23 cellular contexts compared by ENCODE assay signal in genomic region chr22:20987375-20987774, GRCh38. TPM values are rescaled to one million over a fixed set of nuclear protein-coding genes. Genes with fewer than 3 reads are reported as not detected.
A peak's percentile ranks its signal among the peaks of the same experiment; 100 is the strongest.
DNase-seq lines count a peak whose midpoint lies in the region; ATAC-seq, FAIRE-seq and TF ChIP-seq lines count a peak whose summit lies in the region.
"Had no signal": no experiment of that assay in that cellular context is flagged by ENCODE, and none has a peak within 500 bp of the region (broad histone marks: within the 10 kb centered on the region; RNA-seq: fewer than 3 reads in every experiment).

No MANE protein-coding gene starts in this region.

- H3K79me2 ChIP-seq in K562 (ENCODE audit: control insufficient read depth, insufficient read depth, low read length) = peaks cover 12% of the 10 kb centered on the region

- BruUV-seq in K562 (replicated peaks; lab: Mats Ljungman, UMichigan) = no TSS peak

- TF ChIP-seq POLR2A in K562 (conservative IDR thresholded peaks at IDR 0.05) = no peak

- H3K9ac ChIP-seq in K562 (ENCODE audit: insufficient read depth in 1 of 2, low read depth in 2 of 2, low read length in 2 of 2) (peak overlapping the region in 1 of 2 experiments; percentile 40; a peak in 2 of 4 replicates), neuronal stem cell (ENCODE audit: low read depth, low read length, poor library complexity) (no peak overlapping the region)

- H2BK15ac ChIP-seq in neuronal stem cell (ENCODE audit: low read length) = no peak overlapping the region

- CTCF ChIA-PET in K562 (lab: Yijun Ruan, JAX; ENCODE audit: low intra/inter-chr PET ratio) = no interaction called here

- no peak overlapping the region for H3K4me3 ChIP-seq in K562
- H3K4me3 ChIP-seq in neuronal stem cell (ENCODE audit: low read length in 2 of 2) = no peak overlapping the region
- H3K4me3 ChIP-seq: HAP-1 had no signal

- H3K23ac ChIP-seq in neuronal stem cell (ENCODE audit: low read depth, low read length, poor library complexity) = peak overlapping the region; percentile 10

- DNase-seq in T-helper 17 cell (no peak), K562 (ENCODE audit: extremely low read depth in 1 of 4, low spot score in 3 of 4) (no peak), neuronal stem cell (ENCODE audit: low spot score) (no peak)
- DNase-seq: C1 segment of cervical spinal cord; Calu3; CD4-positive, alpha-beta memory T cell; COR-L47; DMS53; DMS79 treated with DMSO at 0.1 percent for 48 hours; GF-D8; GOT3; HFFc6 had no signal

- ATAC-seq in T-helper 17 cell = no peak
- ATAC-seq in K562 = no peak
- no peak for ATAC-seq in GM19397 (IDR thresholded peaks at IDR 0.05; ENCODE audit: unreplicated experiment)
- no peak for ATAC-seq in HG03520 (IDR thresholded peaks at IDR 0.05; ENCODE audit: unreplicated experiment)
- no peak for ATAC-seq in HG02870 (IDR thresholded peaks at IDR 0.05; ENCODE audit: unreplicated experiment)

- H2BK12ac ChIP-seq in neuronal stem cell (ENCODE audit: low read length) = no peak overlapping the region

- no peak overlapping the region for H2BK5ac ChIP-seq in neuronal stem cell (ENCODE audit: low read length)

- POLR2A ChIA-PET in K562 (lab: Yijun Ruan, JAX) = interaction anchor here (0.5 to 17.9 kb wide), 8 partner anchors 9 to 1508 kb away, joined by 3 to 451 read pairs (median 8); partner anchors contain the start of genes AIFM3, LZTR1 and THAP7

- H4K8ac ChIP-seq in neuronal stem cell (ENCODE audit: low read depth, low read length) = no peak overlapping the region

- intact Hi-C loops in K562 (cut with micrococcal nuclease) = no loop called here

- no peak overlapping the region for H2AK5ac ChIP-seq in neuronal stem cell (ENCODE audit: low read depth, low read length)

- H3K79me1 ChIP-seq in neuronal stem cell (ENCODE audit: low read depth, low read length) = peaks cover 6% of the 10 kb centered on the region

- peaks cover 83% of the 10 kb centered on the region for H3K36me3 ChIP-seq in K562 (ENCODE audit: control insufficient read depth, insufficient read depth, low read length)
- H3K36me3 ChIP-seq in neuronal stem cell (replicated peaks in 1 of 2; ENCODE audit: control insufficient read depth in 2 of 2, insufficient read depth in 2 of 2, low read length in 2 of 2) = peaks cover 27 to 60% of the 10 kb centered on the region in 2 donors

- FAIRE-seq in K562 (lab: Jason Lieb, UNC) = no peak
- FAIRE-seq: GM12891, GM18507, H54 had no signal

- WGBS in K562 (ENCODE audit: insufficient coverage, low coverage, missing lambda C conversion rate) = 90% methylated on average over 14 of the region's 14 CpGs
- no CpG with 5 or more reads among the region's 14 CpGs for WGBS in neuronal stem cell (ENCODE audit: extremely low coverage in 2 of 2, insufficient read length in 2 of 2, insufficient replicate concordance in 1 of 2), 2 donors

- peak overlapping the region; percentile 86 for H3K27ac Mint-ChIP-seq in T-helper 17 cell
- H3K27ac Mint-ChIP-seq: CD4-positive, alpha-beta memory T cell; HFFc6 had no signal

- peaks cover 7% of the 10 kb centered on the region; the same call in 1 of the 2 replicates for H4K20me1 ChIP-seq in K562 (replicated peaks; ENCODE audit: control insufficient read depth, insufficient read depth, low read length)

- H3K4me2 ChIP-seq in K562 (ENCODE audit: insufficient read depth, low read length) (no peak overlapping the region), neuronal stem cell (ENCODE audit: insufficient read depth, low read length, poor library complexity, severe bottlenecking) (no peak overlapping the region)

- H3K27ac ChIP-seq in K562 (ENCODE audit: extremely low read depth, low read depth, low read length) = no peak overlapping the region
- no peak overlapping the region for H3K27ac ChIP-seq in neuronal stem cell (replicated peaks; ENCODE audit: low read length)

- no peak overlapping the region for H3K4ac ChIP-seq in neuronal stem cell (ENCODE audit: low read length)

- H2BK120ac ChIP-seq in neuronal stem cell (ENCODE audit: low read depth, low read length) = no peak overlapping the region

- in situ Hi-C loops in K562 (cut with MboI) = no loop called here

- TF ChIP-seq CTCF in K562 (IDR thresholded peaks at IDR 0.05 in 2 of 3, conservative IDR thresholded peaks at IDR 0.05 in 1 of 3; ENCODE audit: insufficient read depth in 2 of 3, low read depth in 1 of 3, low read length in 3 of 3) = no peak

- TF ChIP-seq RAD21 in K562 (CRISPR knock-in tag; conservative IDR thresholded peaks at IDR 0.05 in 1 of 2, IDR thresholded peaks at IDR 0.05 in 1 of 2) = no peak

- H4K91ac ChIP-seq in neuronal stem cell (ENCODE audit: low read depth, low read length, poor library complexity) = no peak overlapping the region

- H3K9me3 ChIP-seq in T-helper 17 cell (ENCODE audit: control insufficient read depth, low read length, poor library complexity, severe bottlenecking) = no peaks in the 10 kb centered on the region
- H3K9me3 ChIP-seq in K562 (replicated peaks; ENCODE audit: control insufficient read depth, insufficient read depth, low read depth, low read length) = no peaks in the 10 kb centered on the region
- H3K9me3 ChIP-seq in neuronal stem cell (replicated peaks in 1 of 2; ENCODE audit: control insufficient read depth in 2 of 2, insufficient read depth in 1 of 2, low read depth in 1 of 2, low read length in 2 of 2) = no peaks in the 10 kb centered on the region
- H3K9me3 ChIP-seq: HAP-1 had no signal

- H2AFZ ChIP-seq in K562 (ENCODE audit: low read depth, low read length) = no peak overlapping the region
- no peak overlapping the region for H2AFZ ChIP-seq in neuronal stem cell (ENCODE audit: low read length)

- H3K4me3 Mint-ChIP-seq in T-helper 17 cell = no peak overlapping the region
- H3K4me3 Mint-ChIP-seq: CD4-positive, alpha-beta memory T cell; HFFc6 had no signal

- no peak overlapping the region for H3K14ac ChIP-seq in neuronal stem cell (ENCODE audit: low read length)

- no peak overlapping the region for H3K18ac ChIP-seq in neuronal stem cell (ENCODE audit: low read length)

- TF ChIP-seq EP300 in K562 (IDR thresholded peaks at IDR 0.05; ENCODE audit: low read length) = no peak

- H3K4me1 Mint-ChIP-seq in T-helper 17 cell = peaks cover 21% of the 10 kb centered on the region

- peaks cover 8 to 45% of the 10 kb centered on the region in 2 experiments; a peak in 4 of 5 replicates for H3K4me1 ChIP-seq in K562 (replicated peaks in 1 of 2; ENCODE audit: control insufficient read depth in 2 of 2, insufficient read depth in 2 of 2, low read length in 2 of 2)
- H3K4me1 ChIP-seq in neuronal stem cell (ENCODE audit: control insufficient read depth in 2 of 2, insufficient read depth in 1 of 2, low read depth in 1 of 2, low read length in 2 of 2) = peaks cover 0 to 5% of the 10 kb centered on the region in 2 donors

- no peaks in the 10 kb centered on the region for H3K27me3 Mint-ChIP-seq in T-helper 17 cell
- H3K27me3 Mint-ChIP-seq: CD4-positive, alpha-beta memory T cell had no signal

- H3K36me3 Mint-ChIP-seq in T-helper 17 cell (ENCODE audit: low read depth) = peaks cover 11% of the 10 kb centered on the region

- no peaks in the 10 kb centered on the region for H3K27me3 ChIP-seq in K562 (ENCODE audit: control insufficient read depth in 2 of 2, insufficient read depth in 2 of 2, low read length in 2 of 2)
- H3K27me3 ChIP-seq in neuronal stem cell (ENCODE audit: control insufficient read depth in 3 of 3, insufficient read depth in 3 of 3, low read depth in 1 of 3, low read length in 3 of 3) = no peaks in the 10 kb centered on the region

- peaks cover 20% of the 10 kb centered on the region for H3K9me1 ChIP-seq in K562 (ENCODE audit: control insufficient read depth, insufficient read depth, low read length)

RNA-seq across cellular contexts. Expression of gene LZTR1, which starts 5.3 kb away (rescaled TPM):
- total RNA-seq in T-helper 17 cell (10 to 100 TPM; 49.4 to 59.3 TPM), K562 (2014; rRNA removed) (87.2 and 120 TPM in 2 replicates), K562 (2014; rRNA removed; fragmentation: Illumina TruSeq; extraction: Trizol) (46.4 and 63.0 TPM in 2 replicates), K562 (2015; rRNA removed; fragmentation: Illumina TruSeq; extraction: Trizol) (51.3 and 53.2 TPM in 2 replicates), K562 (2021) (132 and 135 TPM in 2 replicates)
- total RNA-seq in K562 (2011; cell fraction: chromatin; rRNA removed; ENCODE audit: low replicate concordance) = 338 and 754 TPM in 2 replicates
- 395 and 404 TPM in 2 replicates for total RNA-seq in K562 (2011; cell fraction: nucleolus; rRNA removed)
- total RNA-seq in K562 (2011; cell fraction: nucleoplasm; rRNA removed) = 258 and 287 TPM in 2 replicates
- polyA plus RNA-seq in K562 (2011; rRNA removed) (63.0 and 88.5 TPM in 2 replicates), K562 (2014; fragmentation: Illumina TruSeq; extraction: Trizol) (74.3 and 89.8 TPM in 2 replicates), K562 (2014; fragmentation: Nextera tagmentation; extraction: Ambion mirVana) (1 to 10 TPM; 2.2 to 3.1 TPM), K562 (2014; rRNA removed) (115 and 129 TPM in 2 replicates)
- polyA plus RNA-seq in K562 (2011; cell fraction: cytosol; rRNA removed) = 50.8 and 68.8 TPM in 2 replicates
- polyA plus RNA-seq in K562 (2011; cell fraction: nucleus; rRNA removed) = 703 and 913 TPM in 2 replicates
- 80.6 and 93.5 TPM in 2 replicates for polyA plus RNA-seq in K562 (2012)
- polyA minus RNA-seq in K562 (2011; rRNA and poly(A)+ RNA removed) = 64.5 and 72.9 TPM in 2 replicates
- 41.9 and 49.7 TPM in 2 replicates for polyA minus RNA-seq in K562 (2011; cell fraction: cytosol; rRNA and poly(A)+ RNA removed)
- 188 and 205 TPM in 2 replicates for polyA minus RNA-seq in K562 (2011; cell fraction: nucleus; rRNA and poly(A)+ RNA removed)
- 16.5 TPM for polyA plus RNA-seq in neuronal stem cell (2013, experiment 1 of 2)
- 16.1 TPM for polyA plus RNA-seq in neuronal stem cell (2013, experiment 2 of 2)

RNA-seq across cellular contexts. Expression of gene THAP7, which starts 14.5 kb away (rescaled TPM):
- total RNA-seq in T-helper 17 cell = 10 to 100 TPM; 41.5 to 55.6 TPM
- total RNA-seq in K562 (2011; cell fraction: chromatin; rRNA removed; ENCODE audit: low replicate concordance) = 90.2 and 332 TPM in 2 replicates
- total RNA-seq in K562 (2011; cell fraction: nucleolus; rRNA removed) = 398 and 463 TPM in 2 replicates
- total RNA-seq in K562 (2011; cell fraction: nucleoplasm; rRNA removed) = 158 and 211 TPM in 2 replicates
- total RNA-seq in K562 (2014; rRNA removed) = 245 and 323 TPM in 2 replicates
- 32.0 and 35.6 TPM in 2 replicates for total RNA-seq in K562 (2014; rRNA removed; fragmentation: Illumina TruSeq; extraction: Trizol)
- 120 and 129 TPM in 2 replicates for total RNA-seq in K562 (2015; rRNA removed; fragmentation: Illumina TruSeq; extraction: Trizol)
- total RNA-seq in K562 (2021) = 169 and 183 TPM in 2 replicates
- 75.4 and 94.6 TPM in 2 replicates for polyA plus RNA-seq in K562 (2011; rRNA removed)
- polyA plus RNA-seq in K562 (2011; cell fraction: cytosol; rRNA removed) = 137 and 308 TPM in 2 replicates
- polyA plus RNA-seq in K562 (2011; cell fraction: nucleus; rRNA removed) = 202 and 335 TPM in 2 replicates
- 114 and 118 TPM in 2 replicates for polyA plus RNA-seq in K562 (2012)
- polyA plus RNA-seq in K562 (2014; fragmentation: Illumina TruSeq; extraction: Trizol) = 84.1 and 121 TPM in 2 replicates
- 10 to 100 TPM in 1 of 2 experiments, 1 to 10 TPM in 1; 7.9 to 33.1 TPM for polyA plus RNA-seq in K562 (2014; fragmentation: Nextera tagmentation; extraction: Ambion mirVana)
- 263 and 266 TPM in 2 replicates for polyA plus RNA-seq in K562 (2014; rRNA removed)
- polyA minus RNA-seq in K562 (2011; rRNA and poly(A)+ RNA removed) = 39.0 and 48.5 TPM in 2 replicates
- polyA minus RNA-seq in K562 (2011; cell fraction: cytosol; rRNA and poly(A)+ RNA removed) = 53.5 and 55.4 TPM in 2 replicates
- polyA minus RNA-seq in K562 (2011; cell fraction: nucleus; rRNA and poly(A)+ RNA removed) = 261 and 385 TPM in 2 replicates
- 26.5 TPM for polyA plus RNA-seq in neuronal stem cell (2013, experiment 1 of 2)
- polyA plus RNA-seq in neuronal stem cell (2013, experiment 2 of 2) = 28.4 TPM

RNA-seq across cellular contexts. Expression of gene AIFM3, which starts 20.3 kb away (rescaled TPM):
- total RNA-seq in T-helper 17 cell = 1 to 10 TPM in 1 of 2 donors, under 1 TPM in 1; 0.34 to 1.2 TPM
- 0.14 and 1.4 TPM in 2 replicates for total RNA-seq in K562 (2011; cell fraction: chromatin; rRNA removed; ENCODE audit: low replicate concordance)
- 0.33 and 1.2 TPM in 2 replicates for total RNA-seq in K562 (2011; cell fraction: nucleolus; rRNA removed)
- total RNA-seq in K562 (2011; cell fraction: nucleoplasm; rRNA removed) = 0.53 and 0.81 TPM in 2 replicates
- total RNA-seq in K562 (2014; rRNA removed) = 0.14 TPM in 1 of 2 replicates, not detected in the other
- 0.10 TPM in 1 of 2 replicates, not detected in the other for total RNA-seq in K562 (2014; rRNA removed; fragmentation: Illumina TruSeq; extraction: Trizol)
- total RNA-seq in K562 (2015; rRNA removed; fragmentation: Illumina TruSeq; extraction: Trizol) = 0.07 TPM in 1 of 2 replicates, not detected in the other
- 0.20 and 0.56 TPM in 2 replicates for total RNA-seq in K562 (2021)
- polyA plus RNA-seq in K562 (2011; rRNA removed) = 0.04 and 0.08 TPM in 2 replicates
- 0.06 TPM in 1 of 2 replicates, not detected in the other for polyA plus RNA-seq in K562 (2011; cell fraction: cytosol; rRNA removed)
- 0.80 and 0.87 TPM in 2 replicates for polyA plus RNA-seq in K562 (2011; cell fraction: nucleus; rRNA removed)
- 0.27 and 0.50 TPM in 2 replicates for polyA plus RNA-seq in K562 (2012)
- polyA plus RNA-seq in K562 (2014; fragmentation: Illumina TruSeq; extraction: Trizol) = 0.06 TPM in 1 of 2 replicates, not detected in the other
- polyA plus RNA-seq in K562 (2014; fragmentation: Nextera tagmentation; extraction: Ambion mirVana) = under 1 TPM; 0.03 to 0.06 TPM
- 0.15 TPM in 1 of 2 replicates, not detected in the other for polyA plus RNA-seq in K562 (2014; rRNA removed)
- polyA minus RNA-seq in K562 (2011; rRNA and poly(A)+ RNA removed) = 0.06 TPM in 1 of 2 replicates, not detected in the other
- polyA minus RNA-seq in K562 (2011; cell fraction: cytosol; rRNA and poly(A)+ RNA removed) = not detected in 2 replicates
- 0.27 and 0.44 TPM in 2 replicates for polyA minus RNA-seq in K562 (2011; cell fraction: nucleus; rRNA and poly(A)+ RNA removed)
- 3.9 TPM for polyA plus RNA-seq in neuronal stem cell (2013, experiment 1 of 2)
- 4.0 TPM for polyA plus RNA-seq in neuronal stem cell (2013, experiment 2 of 2)
- total RNA-seq: A673 had no signal
- polyA plus RNA-seq: CD4-positive, alpha-beta memory T cell had no signal

RNA-seq across cellular contexts. Expression of gene P2RX6, which starts 27.6 kb away (rescaled TPM):
- total RNA-seq in T-helper 17 cell (1 to 10 TPM in 1 of 2 donors, under 1 TPM in 1; 0.39 to 1.0 TPM), K562 (2014; rRNA removed) (1.5 and 1.9 TPM in 2 replicates), K562 (2014; rRNA removed; fragmentation: Illumina TruSeq; extraction: Trizol) (0.77 and 1.0 TPM in 2 replicates), K562 (2015; rRNA removed; fragmentation: Illumina TruSeq; extraction: Trizol) (1.6 and 1.7 TPM in 2 replicates), K562 (2021) (2.3 and 2.7 TPM in 2 replicates)
- total RNA-seq in K562 (2011; cell fraction: chromatin; rRNA removed; ENCODE audit: low replicate concordance) = 8.3 and 26.4 TPM in 2 replicates
- 15.5 and 19.3 TPM in 2 replicates for total RNA-seq in K562 (2011; cell fraction: nucleolus; rRNA removed)
- total RNA-seq in K562 (2011; cell fraction: nucleoplasm; rRNA removed) = 13.6 and 14.4 TPM in 2 replicates
- polyA plus RNA-seq in K562 (2011; rRNA removed) (1.2 and 1.5 TPM in 2 replicates), K562 (2014; fragmentation: Illumina TruSeq; extraction: Trizol) (1.3 and 1.5 TPM in 2 replicates), K562 (2014; fragmentation: Nextera tagmentation; extraction: Ambion mirVana) (under 1 TPM in 1 of 2 experiments, not detected in 1; 0.01 TPM), K562 (2014; rRNA removed) (3.7 and 3.9 TPM in 2 replicates)
- 1.4 and 2.2 TPM in 2 replicates for polyA plus RNA-seq in K562 (2011; cell fraction: cytosol; rRNA removed)
- polyA plus RNA-seq in K562 (2011; cell fraction: nucleus; rRNA removed) = 16.2 and 34.8 TPM in 2 replicates
- polyA plus RNA-seq in K562 (2012) = 4.7 and 7.9 TPM in 2 replicates
- polyA minus RNA-seq in K562 (2011; rRNA and poly(A)+ RNA removed) = 1.6 and 2.5 TPM in 2 replicates
- polyA minus RNA-seq in K562 (2011; cell fraction: cytosol; rRNA and poly(A)+ RNA removed) = 1.0 TPM in 1 of 2 replicates, not detected in the other
- 5.6 and 7.5 TPM in 2 replicates for polyA minus RNA-seq in K562 (2011; cell fraction: nucleus; rRNA and poly(A)+ RNA removed)
- 0.43 TPM for polyA plus RNA-seq in neuronal stem cell (2013, experiment 1 of 2)
- polyA plus RNA-seq in neuronal stem cell (2013, experiment 2 of 2) = 0.53 TPM

RNA-seq across cellular contexts. Expression of gene SLC7A4, which starts 45.0 kb away (rescaled TPM):
- total RNA-seq in T-helper 17 cell = under 1 TPM; 0.13 to 0.15 TPM
- total RNA-seq in K562 (2011; cell fraction: chromatin; rRNA removed; ENCODE audit: low replicate concordance) = not detected in 2 replicates
- total RNA-seq in K562 (2011; cell fraction: nucleolus; rRNA removed) = not detected in 2 replicates
- not detected in 2 replicates for total RNA-seq in K562 (2011; cell fraction: nucleoplasm; rRNA removed)
- not detected in 2 replicates for total RNA-seq in K562 (2014; rRNA removed)
- total RNA-seq in K562 (2014; rRNA removed; fragmentation: Illumina TruSeq; extraction: Trizol) = not detected in 2 replicates
- total RNA-seq in K562 (2015; rRNA removed; fragmentation: Illumina TruSeq; extraction: Trizol) = not detected in 2 replicates
- not detected in 2 replicates for total RNA-seq in K562 (2021)
- not detected in 2 replicates for polyA plus RNA-seq in K562 (2011; rRNA removed)
- 0.07 TPM in 1 of 2 replicates, not detected in the other for polyA plus RNA-seq in K562 (2011; cell fraction: cytosol; rRNA removed)
- polyA plus RNA-seq in K562 (2011; cell fraction: nucleus; rRNA removed) = not detected in 2 replicates
- 0.03 and 0.14 TPM in 2 replicates for polyA plus RNA-seq in K562 (2012)
- not detected in 2 replicates for polyA plus RNA-seq in K562 (2014; fragmentation: Illumina TruSeq; extraction: Trizol)
- polyA plus RNA-seq in K562 (2014; fragmentation: Nextera tagmentation; extraction: Ambion mirVana) = not detected
- polyA plus RNA-seq in K562 (2014; rRNA removed) = not detected in 2 replicates
- polyA minus RNA-seq in K562 (2011; rRNA and poly(A)+ RNA removed) = not detected in 2 replicates
- polyA minus RNA-seq in K562 (2011; cell fraction: cytosol; rRNA and poly(A)+ RNA removed) = not detected in 2 replicates
- polyA minus RNA-seq in K562 (2011; cell fraction: nucleus; rRNA and poly(A)+ RNA removed) = not detected in 2 replicates
- polyA plus RNA-seq in neuronal stem cell (2013, experiment 1 of 2) = 0.18 TPM
- 0.24 TPM for polyA plus RNA-seq in neuronal stem cell (2013, experiment 2 of 2)
- total RNA-seq: A172; A673; CD4-positive, alpha-beta memory T cell; Daoy; G401 had no signal
